In the genomic region with DNA sequence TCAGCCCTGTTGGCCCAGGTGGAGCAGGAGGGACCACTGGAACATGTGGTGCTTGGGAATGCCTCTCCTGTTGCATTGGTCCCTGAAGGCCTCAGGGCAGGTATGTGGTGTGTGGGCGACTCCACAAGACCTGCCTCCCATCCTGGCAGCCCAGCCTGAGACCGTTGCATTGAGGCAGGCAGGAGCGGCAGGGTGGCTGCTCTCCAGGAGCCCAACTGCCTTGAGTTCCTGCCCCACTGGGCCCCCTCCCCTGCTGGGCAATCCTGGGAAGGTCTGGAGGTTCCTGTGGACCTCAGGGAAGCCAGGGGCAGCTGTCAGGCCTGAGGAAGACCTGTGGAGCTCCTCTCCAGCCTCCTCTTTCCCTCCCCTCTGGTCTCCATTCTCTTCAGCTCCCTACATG, we compare ENCODE assay signal across 14 cellular contexts. TPM values are rescaled to one million over a fixed set of nuclear protein-coding genes. Genes with fewer than 3 reads are reported as not detected.
A peak's percentile ranks its signal among the peaks of the same experiment; 100 is the strongest.
DNase-seq lines count a peak whose midpoint lies in the region; ATAC-seq and TF ChIP-seq lines count a peak whose summit lies in the region.
"Had no signal": no experiment of that assay in that cellular context is flagged by ENCODE, and none has a peak within 500 bp of the region (broad histone marks: within the 10 kb centered on the region; RNA-seq: fewer than 3 reads in every experiment).

No MANE protein-coding gene starts in this region.

- H3K4me3 ChIP-seq in WERI-Rb-1 (ENCODE audit: low read depth, low read length) (no peak overlapping the region), HAP-1 (no peak overlapping the region), coronary artery (no peak overlapping the region)

- no peaks in the 10 kb centered on the region for H3K27me3 Mint-ChIP-seq in activated naive CD8-positive, alpha-beta T cell treated with anti-CD3 and anti-CD28 coated beads for 36 hours
- H3K27me3 Mint-ChIP-seq in activated naive CD8-positive, alpha-beta T cell treated with anti-CD3 and anti-CD28 coated beads, Interleukin-2, amount 50 U/mL, for 24 hours = no peaks in the 10 kb centered on the region
- H3K27me3 Mint-ChIP-seq in nephron progenitor cell (ENCODE audit: low read depth, poor library complexity) = no peaks in the 10 kb centered on the region
- H3K27me3 Mint-ChIP-seq: IgD-negative memory B cell had no signal

- ATAC-seq in activated naive CD8-positive, alpha-beta T cell treated with anti-CD3 and anti-CD28 coated beads, Interleukin-2, amount 50 U/mL, for 24 hours = no peak

- H3K9me3 ChIP-seq in WERI-Rb-1 (ENCODE audit: severe bottlenecking) (no peaks in the 10 kb centered on the region), HAP-1 (no peaks in the 10 kb centered on the region)

- H3K4me1 ChIP-seq in HAP-1 = peaks cover 9% of the 10 kb centered on the region

- H3K36me3 ChIP-seq in WERI-Rb-1 (peaks cover 52% of the 10 kb centered on the region), HAP-1 (replicated peaks) (peaks cover 60% of the 10 kb centered on the region)

- no peaks in the 10 kb centered on the region for H3K27me3 ChIP-seq in WERI-Rb-1 (ENCODE audit: insufficient read depth, low read depth, severe bottlenecking)
- H3K27me3 ChIP-seq in HAP-1 (ENCODE audit: low read depth) = no peaks in the 10 kb centered on the region

- no peak for DNase-seq in activated naive CD8-positive, alpha-beta T cell treated with anti-CD3 and anti-CD28 coated beads for 36 hours
- DNase-seq in activated naive CD8-positive, alpha-beta T cell treated with anti-CD3 and anti-CD28 coated beads, Interleukin-2, amount 50 U/mL, for 24 hours = no peak
- DNase-seq in WERI-Rb-1 (no peak), nephron progenitor cell (no peak), HAP-1 (ENCODE audit: low spot score in 2 of 2) (no peak), coronary artery (ENCODE audit: low spot score) (no peak)
- DNase-seq in NK-92 treated with Interleukin-12 subunit alpha and Interleukin-12 subunit beta, amount 100 ng/mL, for 24 hours (lab: John Stamatoyannopoulos, UW) = no peak
- no peak for DNase-seq in activated CD4-positive, alpha-beta T cell treated with anti-CD3 and anti-CD28 coated beads, Interleukin-2, amount 50 U/mL, for 4 hours
- DNase-seq: C1 segment of cervical spinal cord, DMS153, MV-4-11, NCI-H187 treated with DMSO at 0.1 percent for 48 hours, NCI-H748 treated with DMSO at 0.1 percent for 48 hours had no signal

- H3K4me3 Mint-ChIP-seq in activated naive CD8-positive, alpha-beta T cell treated with anti-CD3 and anti-CD28 coated beads for 36 hours = no peak overlapping the region
- no peak overlapping the region for H3K4me3 Mint-ChIP-seq in activated naive CD8-positive, alpha-beta T cell treated with anti-CD3 and anti-CD28 coated beads, Interleukin-2, amount 50 U/mL, for 24 hours
- H3K4me3 Mint-ChIP-seq in nephron progenitor cell = no peak overlapping the region
- H3K4me3 Mint-ChIP-seq: IgD-negative memory B cell had no signal

- no peaks in the 10 kb centered on the region for H3K4me1 Mint-ChIP-seq in activated naive CD8-positive, alpha-beta T cell treated with anti-CD3 and anti-CD28 coated beads for 36 hours
- no peaks in the 10 kb centered on the region for H3K4me1 Mint-ChIP-seq in activated naive CD8-positive, alpha-beta T cell treated with anti-CD3 and anti-CD28 coated beads, Interleukin-2, amount 50 U/mL, for 24 hours
- no peaks in the 10 kb centered on the region for H3K4me1 Mint-ChIP-seq in nephron progenitor cell

- H3K27ac ChIP-seq in WERI-Rb-1 = peak overlapping the region; percentile 8; the same call in 1 of the 2 replicates
- H3K27ac ChIP-seq in coronary artery = no peak overlapping the region

- in situ Hi-C loops in HAP-1 (cut with MboI; ENCODE audit: low sequenced_read_pairs) = no loop called here

- H3K9me3 Mint-ChIP-seq in activated naive CD8-positive, alpha-beta T cell treated with anti-CD3 and anti-CD28 coated beads for 36 hours = no peaks in the 10 kb centered on the region
- no peaks in the 10 kb centered on the region for H3K9me3 Mint-ChIP-seq in activated naive CD8-positive, alpha-beta T cell treated with anti-CD3 and anti-CD28 coated beads, Interleukin-2, amount 50 U/mL, for 24 hours
- peaks cover 8% of the 10 kb centered on the region for H3K9me3 Mint-ChIP-seq in nephron progenitor cell
- H3K9me3 Mint-ChIP-seq: IgD-negative memory B cell had no signal

- H3K27ac Mint-ChIP-seq in activated naive CD8-positive, alpha-beta T cell treated with anti-CD3 and anti-CD28 coated beads for 36 hours = peak overlapping the region; percentile 31
- no peak overlapping the region for H3K27ac Mint-ChIP-seq in activated naive CD8-positive, alpha-beta T cell treated with anti-CD3 and anti-CD28 coated beads, Interleukin-2, amount 50 U/mL, for 24 hours
- H3K27ac Mint-ChIP-seq in nephron progenitor cell = peak overlapping the region; percentile 36
- H3K27ac Mint-ChIP-seq: IgD-negative memory B cell had no signal

- TF ChIP-seq CTCF in WERI-Rb-1 (IDR thresholded peaks at IDR 0.05; ENCODE audit: low read depth, low read length) (no peak), nephron progenitor cell (IDR thresholded peaks at IDR 0.05) (no peak), coronary artery (IDR thresholded peaks at IDR 0.05) (no peak)

- H3K36me3 Mint-ChIP-seq in activated naive CD8-positive, alpha-beta T cell treated with anti-CD3 and anti-CD28 coated beads for 36 hours = peaks cover 17% of the 10 kb centered on the region
- H3K36me3 Mint-ChIP-seq in activated naive CD8-positive, alpha-beta T cell treated with anti-CD3 and anti-CD28 coated beads, Interleukin-2, amount 50 U/mL, for 24 hours (ENCODE audit: low read depth) = peaks cover 28% of the 10 kb centered on the region
- peaks cover 36% of the 10 kb centered on the region for H3K36me3 Mint-ChIP-seq in nephron progenitor cell (ENCODE audit: low read depth)

RNA-seq across cellular contexts. Expression of a gene that starts 19.8 kb away (rescaled TPM):
- total RNA-seq in activated naive CD8-positive, alpha-beta T cell treated with anti-CD3 and anti-CD28 coated beads for 36 hours = 10 to 100 TPM; 21.2 to 21.6 TPM

RNA-seq across cellular contexts. Expression of a gene that starts 22.7 kb away (rescaled TPM):
- total RNA-seq in activated naive CD8-positive, alpha-beta T cell treated with anti-CD3 and anti-CD28 coated beads for 36 hours = 10 to 100 TPM; 50.0 to 50.7 TPM

RNA-seq across cellular contexts. Expression of a gene that starts 46.1 kb away (rescaled TPM):
- total RNA-seq in activated naive CD8-positive, alpha-beta T cell treated with anti-CD3 and anti-CD28 coated beads for 36 hours = 10 to 100 TPM; 11.1 to 11.7 TPM
